Comparison of ENCODE assay signal across 8 cellular contexts in genomic region chr9:78298046-78298511, GRCh38. TPM values are rescaled to one million over a fixed set of nuclear protein-coding genes. Genes with fewer than 3 reads are reported as not detected.
A peak's percentile ranks its signal among the peaks of the same experiment; 100 is the strongest.
DNase-seq lines count a peak whose midpoint lies in the region; ATAC-seq and TF ChIP-seq lines count a peak whose summit lies in the region.

No MANE protein-coding gene starts in this region.

- no peaks in the 10 kb centered on the region for H3K27me3 ChIP-seq in cardiac muscle cell

- peak overlapping the region; percentile 72 for H3K4me3 ChIP-seq in cardiac muscle cell

- ATAC-seq in left cardiac atrium (no peak), T-cell (replicated peaks in 1 of 4) (no peak), HG02840 (IDR thresholded peaks at IDR 0.05; ENCODE audit: low FRiP score, unreplicated experiment) (no peak)
- ATAC-seq in natural killer cell treated with Interleukin-12 subunit alpha and Interleukin-12 subunit beta and Interleukin-15 and Interleukin-18, amount 100 ng/mL, for 72 hours = no peak

- peaks cover 8% of the 10 kb centered on the region for H3K36me3 ChIP-seq in cardiac muscle cell

- POLR2A ChIA-PET in T-cell (lab: Charles Lee) = interaction anchor here (0.6 to 0.7 kb wide), 3 partner anchors 27 to 45 kb away, joined by 3 to 11 read pairs (median 3); no protein-coding TSS in a partner anchor

- no peak for TF ChIP-seq CTCF in cardiac muscle cell (IDR thresholded peaks at IDR 0.05; ENCODE audit: low read depth, low read length)
- no peak for TF ChIP-seq CTCF in endothelial cell (IDR thresholded peaks at IDR 0.05; ENCODE audit: unreplicated experiment)

- H3K9me3 Mint-ChIP-seq in T-cell = no peaks in the 10 kb centered on the region
- H3K9me3 Mint-ChIP-seq in endothelial cell (ENCODE audit: unreplicated experiment) = no peaks in the 10 kb centered on the region
- H3K9me3 Mint-ChIP-seq in natural killer cell treated with Interleukin-12 subunit alpha and Interleukin-12 subunit beta and Interleukin-15 and Interleukin-18, amount 100 ng/mL, for 72 hours = no peaks in the 10 kb centered on the region

- no peak overlapping the region for H3K27ac ChIP-seq in cardiac muscle cell

- H3K27me3 Mint-ChIP-seq in T-cell = peaks cover 0 to 1% of the 10 kb centered on the region in 2 donors
- H3K27me3 Mint-ChIP-seq in endothelial cell (ENCODE audit: unreplicated experiment) = peaks cover 2% of the 10 kb centered on the region
- peaks cover 0 to 5% of the 10 kb centered on the region in 2 donors for H3K27me3 Mint-ChIP-seq in natural killer cell treated with Interleukin-12 subunit alpha and Interleukin-12 subunit beta and Interleukin-15 and Interleukin-18, amount 100 ng/mL, for 72 hours

- H3K4me3 Mint-ChIP-seq in T-cell (peak overlapping the region; percentile 85 to 97 (median 91)), endothelial cell (ENCODE audit: unreplicated experiment) (peak overlapping the region; percentile 92)
- peak overlapping the region; percentile 88 for H3K4me3 Mint-ChIP-seq in natural killer cell treated with Interleukin-12 subunit alpha and Interleukin-12 subunit beta and Interleukin-15 and Interleukin-18, amount 100 ng/mL, for 72 hours

- peaks cover 5% of the 10 kb centered on the region for H3K4me1 ChIP-seq in cardiac muscle cell (ENCODE audit: low read depth)

- H3K36me3 Mint-ChIP-seq in T-cell (peaks cover 13% of the 10 kb centered on the region), endothelial cell (ENCODE audit: low read depth, unreplicated experiment) (no peaks in the 10 kb centered on the region)
- peaks cover 6% of the 10 kb centered on the region for H3K36me3 Mint-ChIP-seq in natural killer cell treated with Interleukin-12 subunit alpha and Interleukin-12 subunit beta and Interleukin-15 and Interleukin-18, amount 100 ng/mL, for 72 hours

- CTCF ChIA-PET in T-cell (lab: Charles Lee) = interaction anchor here (0.6 to 0.7 kb wide), 2 partner anchors 36 to 103 kb away, joined by 4 to 7 read pairs; no protein-coding TSS in a partner anchor

- intact Hi-C loops in left cardiac atrium (cut with DNase I) = no loop called here

- peaks cover 20 to 26% (median 24%) of the 10 kb centered on the region in 3 donors for H3K4me1 Mint-ChIP-seq in T-cell
- peaks cover 19% of the 10 kb centered on the region for H3K4me1 Mint-ChIP-seq in endothelial cell (ENCODE audit: unreplicated experiment)
- H3K4me1 Mint-ChIP-seq in natural killer cell treated with Interleukin-12 subunit alpha and Interleukin-12 subunit beta and Interleukin-15 and Interleukin-18, amount 100 ng/mL, for 72 hours (ENCODE audit: low read depth in 2 of 2) = peaks cover 21 to 24% of the 10 kb centered on the region in 2 donors

- H3K9me3 ChIP-seq in cardiac muscle cell (ENCODE audit: low read depth) = no peaks in the 10 kb centered on the region

- DNase-seq in cardiac muscle cell (ENCODE audit: low read depth in 1 of 2, low spot score in 1 of 2) (peak; percentile 39 to 40), left cardiac atrium (no peak), T-cell (peak in 1 of 34 experiments; percentile 2), endothelial cell (ENCODE audit: low spot score) (peak; percentile 19), NCI-H2196 (lab: John Stamatoyannopoulos, UW; ENCODE audit: unreplicated experiment) (no peak), UCSD-AML1 (lab: John Stamatoyannopoulos, UW; ENCODE audit: unreplicated experiment) (no peak)
- no peak for DNase-seq in natural killer cell treated with Interleukin-12 subunit alpha and Interleukin-12 subunit beta and Interleukin-15 and Interleukin-18, amount 100 ng/mL, for 72 hours (ENCODE audit: low spot score)

- no peak overlapping the region for H3K27ac Mint-ChIP-seq in T-cell
- peak overlapping the region; percentile 30 for H3K27ac Mint-ChIP-seq in endothelial cell (ENCODE audit: unreplicated experiment)
- H3K27ac Mint-ChIP-seq in natural killer cell treated with Interleukin-12 subunit alpha and Interleukin-12 subunit beta and Interleukin-15 and Interleukin-18, amount 100 ng/mL, for 72 hours = peak overlapping the region; percentile 92 to 93

RNA-seq across cellular contexts. Expression of gene PSAT1, which starts 1.2 kb away (rescaled TPM):
- 29.1 and 38.9 TPM in 2 replicates for total RNA-seq in cardiac muscle cell
- polyA plus RNA-seq in cardiac muscle cell = 55.3 and 60.0 TPM in 2 replicates
- total RNA-seq in left cardiac atrium = 1 to 10 TPM; 2.7 to 6.4 TPM
- total RNA-seq in T-cell = 10 to 100 TPM in 3 of 5 donors, 1 to 10 TPM in 2; 2.0 to 37.3 (median 24.9) TPM
- total RNA-seq in endothelial cell (ENCODE audit: unreplicated experiment) = 15.2 TPM
- 10 to 100 TPM; 44.9 to 51.8 TPM for total RNA-seq in natural killer cell treated with Interleukin-12 subunit alpha and Interleukin-12 subunit beta and Interleukin-15 and Interleukin-18, amount 100 ng/mL, for 72 hours

Comparison
In these comparisons a context has a peak if more than half of its experiments do, and no peak if none do; other contexts are left out.
1. DNase-seq: peak in cardiac muscle cell (2 of 2) and endothelial cell (single experiment); none in left cardiac atrium (single experiment), natural killer cell treated with Interleukin-12 subunit alpha and Interleukin-12 subunit beta and Interleukin-15 and Interleukin-18, amount 100 ng/mL, for 72 hours (single experiment), NCI-H2196 (single experiment) and UCSD-AML1 (single experiment).
2. H3K27ac Mint-ChIP-seq: peak in endothelial cell (single experiment) and natural killer cell treated with Interleukin-12 subunit alpha and Interleukin-12 subunit beta and Interleukin-15 and Interleukin-18, amount 100 ng/mL, for 72 hours (2 of 2); none in T-cell (0 of 2).
3. Peak in every context shown above with its lines, with median percentiles within 50 percentile points of each other: H3K4me3 Mint-ChIP-seq.